33 cellular contexts compared by ENCODE assay signal in genomic region chrX:14267224-14267623, GRCh38.
"Had no signal": no experiment of that assay in that cellular context is flagged by ENCODE, and none has a peak within 500 bp of the region (broad histone marks: within the 10 kb centered on the region; RNA-seq: fewer than 3 reads in every experiment).

No MANE protein-coding gene starts in this region.

- H3K27ac ChIP-seq: adrenal gland, breast epithelium, cardiac muscle cell, coronary artery, dorsolateral prefrontal cortex, esophagus muscularis mucosa, foreskin keratinocyte, gastrocnemius medialis, heart left ventricle, WERI-Rb-1 had no signal

- ATAC-seq: activated CD4-positive, CD25-positive, alpha-beta regulatory T cell treated with anti-CD3 and anti-CD28 coated beads, Interleukin-2, amount 50 U/mL, for 24 hours; activated CD8-positive, alpha-beta T cell treated with anti-CD3 and anti-CD28 coated beads for 36 hours; activated naive CD8-positive, alpha-beta T cell treated with anti-CD3 and anti-CD28 coated beads, Interleukin-2, amount 50 U/mL, for 24 hours; foreskin keratinocyte; gastrocnemius medialis; heart left ventricle; T-helper 17 cell had no signal

- H3K36me3 ChIP-seq: adrenal gland, breast epithelium, cardiac muscle cell, esophagus muscularis mucosa, gastrocnemius medialis, heart left ventricle, WERI-Rb-1 had no signal

- DNase-seq: activated B cell treated with CpG ODN at 0.5 μM for 24 hours; activated CD4-positive, alpha-beta T cell treated with anti-CD3 and anti-CD28 coated beads for 48 hours; activated CD4-positive, alpha-beta T cell treated with anti-CD3 and anti-CD28 coated beads, Interleukin-2, amount 50 U/mL, for 1 hour; activated CD4-positive, alpha-beta T cell treated with anti-CD3 and anti-CD28 coated beads, Interleukin-2, amount 50 U/mL, for 48 hours; activated CD8-positive, alpha-beta memory T cell treated with anti-CD3 and anti-CD28 coated beads for 24 hours; activated CD8-positive, alpha-beta T cell treated with anti-CD3 and anti-CD28 coated beads for 36 hours; activated effector memory CD4-positive, alpha-beta T cell treated with anti-CD3 and anti-CD28 coated beads, Interleukin-2, amount 50 U/mL, for 16 hours; activated naive CD4-positive, alpha-beta T cell treated with anti-CD3 and anti-CD28 coated beads for 36 hours; activated naive CD8-positive, alpha-beta T cell treated with anti-CD3 and anti-CD28 coated beads for 36 hours; activated naive CD8-positive, alpha-beta T cell treated with anti-CD3 and anti-CD28 coated beads, Interleukin-2, amount 50 U/mL, for 24 hours; activated T-cell treated with anti-CD3 and anti-CD28 coated beads, Interleukin-2, amount 50 U/mL, for 1 hour; activated T-cell treated with anti-CD3 and anti-CD28 coated beads, Interleukin-2, amount 50 U/mL, for 48 hours; adrenal gland; amygdala; aorta; central memory CD4-positive, alpha-beta T cell; cerebellar nuclear complex; dorsolateral prefrontal cortex; effector memory CD4-positive, alpha-beta T cell; endodermal cell; foreskin keratinocyte; gastrocnemius medialis; glutamatergic neuron; heart left ventricle; T-helper 1 cell; T-helper 17 cell; T1000; WERI-Rb-1 had no signal

- H3K4me3 ChIP-seq: adrenal gland, breast epithelium, cardiac muscle cell, coronary artery, dorsolateral prefrontal cortex, esophagus muscularis mucosa, gastrocnemius medialis, heart left ventricle had no signal

- H3K4me1 ChIP-seq: adrenal gland, breast epithelium, esophagus muscularis mucosa, foreskin keratinocyte, gastrocnemius medialis, heart left ventricle had no signal

- H3K27me3 ChIP-seq: adrenal gland, cardiac muscle cell, esophagus muscularis mucosa, foreskin keratinocyte, gastrocnemius medialis had no signal

- H3K9me3 ChIP-seq: adrenal gland, esophagus muscularis mucosa, gastrocnemius medialis, heart left ventricle had no signal
